1 cellular context compared by ENCODE assay signal in the genomic region with DNA sequence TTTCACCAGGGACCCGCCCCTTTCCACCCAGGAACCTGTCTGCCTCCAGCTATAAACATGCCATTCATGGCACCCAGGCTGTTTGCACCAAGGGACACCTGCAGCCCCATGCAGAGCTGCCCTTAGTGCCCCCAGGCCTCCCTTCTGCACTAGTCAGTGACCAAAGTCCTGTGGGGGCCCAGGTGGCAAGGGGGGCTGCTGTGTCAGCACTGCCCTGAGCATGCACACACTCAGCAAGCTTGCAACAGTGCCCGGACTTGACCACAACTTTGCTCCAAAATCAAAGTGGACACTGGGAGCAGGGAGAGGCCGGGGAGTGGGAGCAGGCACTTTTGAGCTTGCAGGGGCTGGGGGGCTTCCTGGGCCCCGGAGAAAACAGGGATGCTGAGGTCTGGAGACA.
A peak's percentile ranks its signal among the peaks of the same experiment; 100 is the strongest.
TF ChIP-seq lines count a peak whose summit lies in the region.

No MANE protein-coding gene starts in this region.

TF ChIP-seq in GM12878, 131 proteins besides CTCF, POLR2A, EP300 and RAD21 (continued from another document):
- TF ChIP-seq, protein P1, sequence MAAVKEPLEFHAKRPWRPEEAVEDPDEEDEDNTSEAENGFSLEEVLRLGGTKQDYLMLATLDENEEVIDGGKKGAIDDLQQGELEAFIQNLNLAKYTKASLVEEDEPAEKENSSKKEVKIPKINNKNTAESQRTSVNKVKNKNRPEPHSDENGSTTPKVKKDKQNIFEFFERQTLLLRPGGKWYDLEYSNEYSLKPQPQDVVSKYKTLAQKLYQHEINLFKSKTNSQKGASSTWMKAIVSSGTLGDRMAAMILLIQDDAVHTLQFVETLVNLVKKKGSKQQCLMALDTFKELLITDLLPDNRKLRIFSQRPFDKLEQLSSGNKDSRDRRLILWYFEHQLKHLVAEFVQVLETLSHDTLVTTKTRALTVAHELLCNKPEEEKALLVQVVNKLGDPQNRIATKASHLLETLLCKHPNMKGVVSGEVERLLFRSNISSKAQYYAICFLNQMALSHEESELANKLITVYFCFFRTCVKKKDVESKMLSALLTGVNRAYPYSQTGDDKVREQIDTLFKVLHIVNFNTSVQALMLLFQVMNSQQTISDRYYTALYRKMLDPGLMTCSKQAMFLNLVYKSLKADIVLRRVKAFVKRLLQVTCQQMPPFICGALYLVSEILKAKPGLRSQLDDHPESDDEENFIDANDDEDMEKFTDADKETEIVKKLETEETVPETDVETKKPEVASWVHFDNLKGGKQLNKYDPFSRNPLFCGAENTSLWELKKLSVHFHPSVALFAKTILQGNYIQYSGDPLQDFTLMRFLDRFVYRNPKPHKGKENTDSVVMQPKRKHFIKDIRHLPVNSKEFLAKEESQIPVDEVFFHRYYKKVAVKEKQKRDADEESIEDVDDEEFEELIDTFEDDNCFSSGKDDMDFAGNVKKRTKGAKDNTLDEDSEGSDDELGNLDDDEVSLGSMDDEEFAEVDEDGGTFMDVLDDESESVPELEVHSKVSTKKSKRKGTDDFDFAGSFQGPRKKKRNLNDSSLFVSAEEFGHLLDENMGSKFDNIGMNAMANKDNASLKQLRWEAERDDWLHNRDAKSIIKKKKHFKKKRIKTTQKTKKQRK (IDR thresholded peaks at IDR 0.05; ENCODE audit: low read depth, low read length): no peak
- TF ChIP-seq RAD51 (IDR thresholded peaks at IDR 0.05): no peak
- TF ChIP-seq, protein P2, sequence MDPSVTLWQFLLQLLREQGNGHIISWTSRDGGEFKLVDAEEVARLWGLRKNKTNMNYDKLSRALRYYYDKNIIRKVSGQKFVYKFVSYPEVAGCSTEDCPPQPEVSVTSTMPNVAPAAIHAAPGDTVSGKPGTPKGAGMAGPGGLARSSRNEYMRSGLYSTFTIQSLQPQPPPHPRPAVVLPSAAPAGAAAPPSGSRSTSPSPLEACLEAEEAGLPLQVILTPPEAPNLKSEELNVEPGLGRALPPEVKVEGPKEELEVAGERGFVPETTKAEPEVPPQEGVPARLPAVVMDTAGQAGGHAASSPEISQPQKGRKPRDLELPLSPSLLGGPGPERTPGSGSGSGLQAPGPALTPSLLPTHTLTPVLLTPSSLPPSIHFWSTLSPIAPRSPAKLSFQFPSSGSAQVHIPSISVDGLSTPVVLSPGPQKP (IDR thresholded peaks at IDR 0.05; ENCODE audit: low read depth, low read length): no peak
- TF ChIP-seq GATAD2B (conservative IDR thresholded peaks at IDR 0.05; ENCODE audit: low read depth): peak; percentile 89
- TF ChIP-seq LARP7 (IDR thresholded peaks at IDR 0.05): peak; percentile 67
- TF ChIP-seq BACH1 (IDR thresholded peaks at IDR 0.05; ENCODE audit: borderline replicate concordance): no peak
